In the genomic region with DNA sequence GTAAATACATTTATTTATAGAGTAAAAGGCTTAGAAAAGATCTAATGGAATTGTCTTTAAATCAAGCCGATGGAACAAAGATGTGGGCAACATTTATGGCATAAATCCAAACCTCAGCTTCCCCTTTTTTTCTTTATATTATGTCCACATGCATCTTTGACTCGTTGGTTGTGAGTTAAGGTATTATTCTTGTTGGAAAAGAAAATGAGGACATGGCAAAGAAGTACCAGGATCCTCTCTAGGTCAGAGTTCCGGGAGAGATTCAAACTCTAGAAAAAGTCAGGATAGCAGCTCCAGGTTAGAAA, we compare ENCODE assay signal across 14 cellular contexts. TPM values are rescaled to one million over a fixed set of nuclear protein-coding genes. Genes with fewer than 3 reads are reported as not detected.
DNase-seq lines count a peak whose midpoint lies in the region; ATAC-seq and TF ChIP-seq lines count a peak whose summit lies in the region.
"Had no signal": no experiment of that assay in that cellular context is flagged by ENCODE, and none has a peak within 500 bp of the region (broad histone marks: within the 10 kb centered on the region; RNA-seq: fewer than 3 reads in every experiment).

No MANE protein-coding gene starts in this region.

- H3K9me3 Mint-ChIP-seq in endothelial cell (ENCODE audit: unreplicated experiment) (no peaks in the 10 kb centered on the region), osteocyte (ENCODE audit: unreplicated experiment) (no peaks in the 10 kb centered on the region)
- H3K9me3 Mint-ChIP-seq in activated CD4-positive, alpha-beta memory T cell treated with anti-CD3 and anti-CD28 coated beads for 36 hours = no peaks in the 10 kb centered on the region
- H3K9me3 Mint-ChIP-seq: activated naive CD8-positive, alpha-beta T cell treated with anti-CD3 and anti-CD28 coated beads for 36 hours; CD4-positive, alpha-beta memory T cell had no signal

- CTCF ChIA-PET in activated CD4-positive, alpha-beta memory T cell treated with anti-CD3 and anti-CD28 coated beads for 36 hours (lab: Charles Lee) = interaction anchor here (1.1 to 1.7 kb wide), 2 partner anchors 62 to 361 kb away, joined by 6 to 11 read pairs; no protein-coding TSS in a partner anchor

- H3K4me1 Mint-ChIP-seq in endothelial cell (ENCODE audit: unreplicated experiment) (no peaks in the 10 kb centered on the region), osteocyte (ENCODE audit: unreplicated experiment) (peaks cover 4% of the 10 kb centered on the region)
- H3K4me1 Mint-ChIP-seq in activated CD4-positive, alpha-beta memory T cell treated with anti-CD3 and anti-CD28 coated beads for 36 hours (ENCODE audit: low read depth) = no peaks in the 10 kb centered on the region
- H3K4me1 Mint-ChIP-seq: CD4-positive, alpha-beta memory T cell had no signal

- no peak for ATAC-seq in GM18909 (IDR thresholded peaks at IDR 0.05; ENCODE audit: poor library complexity, unreplicated experiment)

- peak overlapping the region; percentile 89 for H3K4me3 Mint-ChIP-seq in endothelial cell (ENCODE audit: unreplicated experiment)
- peak overlapping the region; percentile 80 for H3K4me3 Mint-ChIP-seq in osteocyte (ENCODE audit: unreplicated experiment)
- H3K4me3 Mint-ChIP-seq in activated CD4-positive, alpha-beta memory T cell treated with anti-CD3 and anti-CD28 coated beads for 36 hours = no peak overlapping the region
- H3K4me3 Mint-ChIP-seq: activated naive CD8-positive, alpha-beta T cell treated with anti-CD3 and anti-CD28 coated beads for 36 hours; CD4-positive, alpha-beta memory T cell had no signal

- POLR2A ChIA-PET in activated CD4-positive, alpha-beta memory T cell treated with anti-CD3 and anti-CD28 coated beads for 36 hours (lab: Charles Lee) = no interaction called here

- H3K36me3 Mint-ChIP-seq in endothelial cell (ENCODE audit: low read depth, unreplicated experiment) (no peaks in the 10 kb centered on the region), osteocyte (ENCODE audit: unreplicated experiment) (no peaks in the 10 kb centered on the region)
- H3K36me3 Mint-ChIP-seq in activated CD4-positive, alpha-beta memory T cell treated with anti-CD3 and anti-CD28 coated beads for 36 hours = no peaks in the 10 kb centered on the region
- H3K36me3 Mint-ChIP-seq: activated naive CD8-positive, alpha-beta T cell treated with anti-CD3 and anti-CD28 coated beads for 36 hours; CD4-positive, alpha-beta memory T cell had no signal

- H3K27me3 Mint-ChIP-seq in endothelial cell (ENCODE audit: unreplicated experiment) = peaks cover 2% of the 10 kb centered on the region
- peaks cover 6% of the 10 kb centered on the region for H3K27me3 Mint-ChIP-seq in osteocyte (ENCODE audit: unreplicated experiment)
- peaks cover 7% of the 10 kb centered on the region for H3K27me3 Mint-ChIP-seq in activated CD4-positive, alpha-beta memory T cell treated with anti-CD3 and anti-CD28 coated beads for 36 hours

- intact Hi-C loops in activated CD4-positive, alpha-beta memory T cell treated with anti-CD3 and anti-CD28 coated beads for 36 hours (cut with micrococcal nuclease) = loop anchor here (10.0 kb wide), 1 partner anchor 385 kb away; a partner anchor contains a TSS

- H3K27ac Mint-ChIP-seq in endothelial cell (ENCODE audit: unreplicated experiment) (no peak overlapping the region), osteocyte (ENCODE audit: unreplicated experiment) (no peak overlapping the region)
- H3K27ac Mint-ChIP-seq in activated CD4-positive, alpha-beta memory T cell treated with anti-CD3 and anti-CD28 coated beads for 36 hours = no peak overlapping the region
- H3K27ac Mint-ChIP-seq: activated naive CD8-positive, alpha-beta T cell treated with anti-CD3 and anti-CD28 coated beads for 36 hours; CD4-positive, alpha-beta memory T cell had no signal

- TF ChIP-seq CTCF in endothelial cell (IDR thresholded peaks at IDR 0.05; ENCODE audit: unreplicated experiment) (no peak), osteocyte (IDR thresholded peaks at IDR 0.05) (no peak)

- DNase-seq in GF-D8 (lab: John Stamatoyannopoulos, UW) (peak; percentile 2), NOMO-1 treated with DMSO at 0.1 percent for 48 hours (lab: John Stamatoyannopoulos, UW; ENCODE audit: unreplicated experiment) (peak; percentile 60), endothelial cell (ENCODE audit: low spot score) (no peak), osteocyte (ENCODE audit: extremely low spot score, unreplicated experiment) (no peak), cortex of kidney (lab: John Stamatoyannopoulos, UW) (no peak)
- no peak for DNase-seq in activated CD4-positive, alpha-beta T cell treated with anti-CD3 and anti-CD28 coated beads, Interleukin-2, amount 50 U/mL, for 1 hour
- DNase-seq in activated CD4-positive, alpha-beta memory T cell treated with anti-CD3 and anti-CD28 coated beads for 36 hours = no peak
- DNase-seq: activated CD8-positive, alpha-beta memory T cell treated with anti-CD3 and anti-CD28 coated beads, Interleukin-2, amount 50 U/mL, for 4 hours; CD4-positive, alpha-beta memory T cell; effector memory CD4-positive, alpha-beta T cell had no signal

RNA-seq across cellular contexts. Expression of a gene that starts 0.5 kb away (rescaled TPM):
- total RNA-seq in endothelial cell (ENCODE audit: unreplicated experiment) (0.82 TPM), osteocyte (1.7 and 2.4 TPM in 2 replicates)
- total RNA-seq in activated CD4-positive, alpha-beta memory T cell treated with anti-CD3 and anti-CD28 coated beads for 36 hours = not detected
- total RNA-seq: activated naive CD8-positive, alpha-beta T cell treated with anti-CD3 and anti-CD28 coated beads for 36 hours; CD4-positive, alpha-beta memory T cell; OCI-LY7 had no signal

RNA-seq across cellular contexts. Expression of a gene that starts 38.7 kb away (rescaled TPM):
- 52.0 TPM for total RNA-seq in endothelial cell (ENCODE audit: unreplicated experiment)
- total RNA-seq in osteocyte = 68.3 and 71.6 TPM in 2 replicates
- 10 to 100 TPM; 62.9 to 65.8 TPM for total RNA-seq in activated CD4-positive, alpha-beta memory T cell treated with anti-CD3 and anti-CD28 coated beads for 36 hours

RNA-seq across cellular contexts. Expression of a gene that starts 39.2 kb away (rescaled TPM):
- 10.3 TPM for total RNA-seq in endothelial cell (ENCODE audit: unreplicated experiment)
- 14.7 and 16.4 TPM in 2 replicates for total RNA-seq in osteocyte
- 10 to 100 TPM; 55.5 to 60.3 TPM for total RNA-seq in activated CD4-positive, alpha-beta memory T cell treated with anti-CD3 and anti-CD28 coated beads for 36 hours
- total RNA-seq: CD4-positive, alpha-beta memory T cell had no signal

RNA-seq across cellular contexts. Expression of a gene that starts 55.9 kb away (rescaled TPM):
- total RNA-seq in endothelial cell (ENCODE audit: unreplicated experiment) (0.69 TPM), osteocyte (not detected in 2 replicates)
- total RNA-seq in activated CD4-positive, alpha-beta memory T cell treated with anti-CD3 and anti-CD28 coated beads for 36 hours = not detected
- total RNA-seq: activated naive CD8-positive, alpha-beta T cell treated with anti-CD3 and anti-CD28 coated beads for 36 hours; CD4-positive, alpha-beta memory T cell; HepG2; OCI-LY7 had no signal

Comparison
In these comparisons a context has a peak if more than half of its experiments do, and no peak if none do; other contexts are left out.
1. DNase-seq: peak in GF-D8 (single experiment) and NOMO-1 treated with DMSO at 0.1 percent for 48 hours (single experiment); none in endothelial cell (single experiment), osteocyte (single experiment), activated CD4-positive, alpha-beta T cell treated with anti-CD3 and anti-CD28 coated beads, Interleukin-2, amount 50 U/mL, for 1 hour (single experiment), cortex of kidney (single experiment) and activated CD4-positive, alpha-beta memory T cell treated with anti-CD3 and anti-CD28 coated beads for 36 hours (single experiment).